Comparison of ENCODE assay signal across 27 cellular contexts in genomic region chr16:66091462-66091861, GRCh38.
A peak's percentile ranks its signal among the peaks of the same experiment; 100 is the strongest.
DNase-seq lines count a peak whose midpoint lies in the region; ATAC-seq and TF ChIP-seq lines count a peak whose summit lies in the region.
"Had no signal": no experiment of that assay in that cellular context is flagged by ENCODE, and none has a peak within 500 bp of the region (broad histone marks: within the 10 kb centered on the region; RNA-seq: fewer than 3 reads in every experiment).

No MANE protein-coding gene starts in this region.

- H3K9me3 ChIP-seq in ascending aorta (no peaks in the 10 kb centered on the region), upper lobe of right lung (no peaks in the 10 kb centered on the region)
- H3K9me3 ChIP-seq: tibial artery had no signal

- H3K4me1 ChIP-seq in ascending aorta (no peaks in the 10 kb centered on the region), upper lobe of right lung (no peaks in the 10 kb centered on the region)
- H3K4me1 ChIP-seq: tibial artery had no signal

- POLR2A ChIA-PET in BJ (lab: Charles Lee), result no interaction called here

- TF ChIP-seq CTCF in BJ (IDR thresholded peaks at IDR 0.05; ENCODE audit: insufficient read depth, low read depth, low read length) (no peak), ascending aorta (IDR thresholded peaks at IDR 0.05) (no peak), upper lobe of right lung (IDR thresholded peaks at IDR 0.05) (no peak)

- ATAC-seq in sciatic nerve, result peak; percentile 81
- ATAC-seq in HG03097 (IDR thresholded peaks at IDR 0.05; ENCODE audit: low FRiP score, unreplicated experiment), result no peak
- no peak for ATAC-seq in upper lobe of right lung
- ATAC-seq: effector memory CD8-positive, alpha-beta T cell; PC-3 had no signal

- DNase-seq in BJ (ENCODE audit: low read depth) (peak; percentile 53), amniotic epithelial cell (ENCODE audit: low read depth) (peak; percentile 60), fibroblast of the conjunctiva (ENCODE audit: low read depth) (peak; percentile 49), sciatic nerve (ENCODE audit: low spot score) (no peak), ascending aorta (ENCODE audit: low spot score in 2 of 2) (no peak), upper lobe of right lung (no peak)
- DNase-seq in activated naive CD4-positive, alpha-beta T cell treated with anti-CD3 and anti-CD28 coated beads, Interleukin-2, amount 50 U/mL, for 16 hours, result no peak
- DNase-seq: ACHN; activated B cell treated with CpG ODN at 0.5 μM for 24 hours; activated CD4-positive, alpha-beta T cell treated with anti-CD3 and anti-CD28 coated beads, Interleukin-2, amount 10 ng/mL, durations not matched to agents 7 days and 5 days; activated effector memory CD4-positive, alpha-beta T cell treated with anti-CD3 and anti-CD28 coated beads, Interleukin-2, amount 50 U/mL, for 16 hours; activated naive CD8-positive, alpha-beta T cell treated with anti-CD3 and anti-CD28 coated beads for 36 hours; activated T-cell treated with anti-CD3 and anti-CD28 coated beads, Interleukin-2, amount 50 U/mL, for 1 hour; CD4-positive, CD25-positive, alpha-beta regulatory T cell; cortex of kidney; effector memory CD8-positive, alpha-beta T cell; immature natural killer cell; KG1; NCI-H1105 treated with DMSO at 0.1 percent for 48 hours; NCI-H2081; NCI-H226; NCI-H69; PC-3; stimulated activated CD4-positive, alpha-beta T cell treated with anti-CD3 and anti-CD28 coated beads, Interleukin-2, amount 100 ng/mL, for 24 hours; tibial artery had no signal

- H3K4me3 ChIP-seq in BJ (ENCODE audit: low read depth, low read length) (no peak overlapping the region), ascending aorta (no peak overlapping the region), upper lobe of right lung (no peak overlapping the region)
- H3K4me3 ChIP-seq: SK-N-MC, tibial artery had no signal

- CTCF ChIA-PET in BJ (lab: Yijun Ruan, JAX), result interaction anchor here (1.3 to 1.4 kb wide), 2 partner anchors 33 to 46 kb away, joined by 3 to 4 read pairs; no protein-coding TSS in a partner anchor

- intact Hi-C loops in sciatic nerve (cut with DNase I), result no loop called here
- intact Hi-C loops in ascending aorta (cut with DNase I), result no loop called here
- intact Hi-C loops in upper lobe of right lung (cut with DNase I), result no loop called here

- no peak overlapping the region for H3K27ac ChIP-seq in ascending aorta
- H3K27ac ChIP-seq in upper lobe of right lung, result no peak overlapping the region
- H3K27ac ChIP-seq: SK-N-MC, tibial artery had no signal

- H3K36me3 ChIP-seq in BJ (ENCODE audit: control insufficient read depth, insufficient read depth, low read length) (no peaks in the 10 kb centered on the region), ascending aorta (no peaks in the 10 kb centered on the region), upper lobe of right lung (no peaks in the 10 kb centered on the region)
- H3K36me3 ChIP-seq: tibial artery had no signal

- H3K27me3 ChIP-seq in BJ (ENCODE audit: control insufficient read depth, insufficient read depth, low read length) (0 out of 2 replicates have a peak, but pooled peaks cover 2% of the 10 kb centered on the region), ascending aorta (no peaks in the 10 kb centered on the region), upper lobe of right lung (no peaks in the 10 kb centered on the region)
- H3K27me3 ChIP-seq: tibial artery had no signal

Comparison
In these comparisons a context has a peak if more than half of its experiments do, and no peak if none do; other contexts are left out.
1. DNase-seq: peak in BJ (single experiment), amniotic epithelial cell (single experiment) and fibroblast of the conjunctiva (single experiment); none in sciatic nerve (single experiment), ascending aorta (0 of 2), activated naive CD4-positive, alpha-beta T cell treated with anti-CD3 and anti-CD28 coated beads, Interleukin-2, amount 50 U/mL, for 16 hours (single experiment) and upper lobe of right lung (single experiment).